Comparison of ENCODE assay signal across 12 cellular contexts in genomic region chr1:110508038-110508437, GRCh38. TPM values are rescaled to one million over a fixed set of nuclear protein-coding genes. Genes with fewer than 3 reads are reported as not detected.
DNase-seq lines count a peak whose midpoint lies in the region; ATAC-seq and TF ChIP-seq lines count a peak whose summit lies in the region.
"Had no signal": no experiment of that assay in that cellular context is flagged by ENCODE, and none has a peak within 500 bp of the region (broad histone marks: within the 10 kb centered on the region; RNA-seq: fewer than 3 reads in every experiment).

No MANE protein-coding gene starts in this region.

- no peaks in the 10 kb centered on the region for H3K27me3 ChIP-seq in BLaER1
- H3K27me3 ChIP-seq in naive thymus-derived CD4-positive, alpha-beta T cell (ENCODE audit: control insufficient read depth in 2 of 2, insufficient read depth in 2 of 2, low read length in 2 of 2), result no peaks in the 10 kb centered on the region
- H3K27me3 ChIP-seq: body of pancreas had no signal

- POLR2A ChIA-PET in naive thymus-derived CD4-positive, alpha-beta T cell (lab: Charles Lee), result no interaction called here

- in situ Hi-C loops in G401 (cut with HindIII; ENCODE audit: low sequenced_read_pairs), result no loop called here

- no peak for TF ChIP-seq CTCF in fibroblast of pulmonary artery (IDR thresholded peaks at IDR 0.05; ENCODE audit: low read length, missing control alignments)

- H3K4me3 ChIP-seq in BLaER1 (no peak overlapping the region), fibroblast of pulmonary artery (replicated peaks; ENCODE audit: low read depth, low read length) (no peak overlapping the region)
- no peak overlapping the region for H3K4me3 ChIP-seq in naive thymus-derived CD4-positive, alpha-beta T cell (ENCODE audit: low read length)
- H3K4me3 ChIP-seq: body of pancreas had no signal

- no peaks in the 10 kb centered on the region for H3K36me3 Mint-ChIP-seq in naive thymus-derived CD4-positive, alpha-beta T cell
- no peaks in the 10 kb centered on the region for H3K36me3 Mint-ChIP-seq in stimulated activated effector memory CD8-positive, alpha-beta T cell treated with anti-CD3 and anti-CD28 coated beads, Interleukin-12 subunit alpha, Interleukin-12 subunit beta, amount 100 ng/mL, for 72 hours

- DNase-seq in fibroblast of pulmonary artery (ENCODE audit: low read depth) (peak; percentile 14), G401 (ENCODE audit: low spot score) (no peak), NCI-H2227 treated with DMSO at 0.1 percent for 48 hours (lab: John Stamatoyannopoulos, UW) (no peak)
- DNase-seq in naive thymus-derived CD4-positive, alpha-beta T cell, result no peak
- DNase-seq in stimulated activated effector memory CD8-positive, alpha-beta T cell treated with anti-CD3 and anti-CD28 coated beads, Interleukin-12 subunit alpha, Interleukin-12 subunit beta, amount 100 ng/mL, for 72 hours (ENCODE audit: low spot score in 2 of 2), result no peak
- DNase-seq: NCI-H2107 had no signal

- H3K27ac ChIP-seq in BLaER1, result peak overlapping the region; percentile 35; the same call in 1 of the 2 replicates
- no peak overlapping the region for H3K27ac ChIP-seq in naive thymus-derived CD4-positive, alpha-beta T cell (ENCODE audit: low read depth, low read length)
- H3K27ac ChIP-seq: body of pancreas had no signal

- H3K9me3 Mint-ChIP-seq in naive thymus-derived CD4-positive, alpha-beta T cell, result peaks cover 0 to 3% (median 0%) of the 10 kb centered on the region in 11 donors
- no peaks in the 10 kb centered on the region for H3K9me3 Mint-ChIP-seq in stimulated activated effector memory CD8-positive, alpha-beta T cell treated with anti-CD3 and anti-CD28 coated beads, Interleukin-12 subunit alpha, Interleukin-12 subunit beta, amount 100 ng/mL, for 72 hours
- H3K9me3 Mint-ChIP-seq: nephron had no signal

- no peak overlapping the region for H3K4me3 Mint-ChIP-seq in naive thymus-derived CD4-positive, alpha-beta T cell
- H3K4me3 Mint-ChIP-seq in stimulated activated effector memory CD8-positive, alpha-beta T cell treated with anti-CD3 and anti-CD28 coated beads, Interleukin-12 subunit alpha, Interleukin-12 subunit beta, amount 100 ng/mL, for 72 hours, result no peak overlapping the region

- no peaks in the 10 kb centered on the region for H3K36me3 ChIP-seq in BLaER1
- no peaks in the 10 kb centered on the region for H3K36me3 ChIP-seq in naive thymus-derived CD4-positive, alpha-beta T cell (ENCODE audit: control insufficient read depth in 2 of 3, insufficient read depth in 3 of 3, low read length in 3 of 3)

- 0 out of 2 replicates have a peak overlapping the region, but pooled peaks have one; percentile 41 for H3K9ac ChIP-seq in BLaER1

- no peak overlapping the region for H3K27ac Mint-ChIP-seq in naive thymus-derived CD4-positive, alpha-beta T cell
- H3K27ac Mint-ChIP-seq in stimulated activated effector memory CD8-positive, alpha-beta T cell treated with anti-CD3 and anti-CD28 coated beads, Interleukin-12 subunit alpha, Interleukin-12 subunit beta, amount 100 ng/mL, for 72 hours, result no peak overlapping the region
- H3K27ac Mint-ChIP-seq: nephron had no signal

- no peaks in the 10 kb centered on the region for H4K20me1 ChIP-seq in BLaER1

- peak overlapping the region; percentile 80 for H3K4me2 ChIP-seq in BLaER1

- CTCF ChIA-PET in naive thymus-derived CD4-positive, alpha-beta T cell (lab: Charles Lee), result interaction anchor here (0.8 kb wide), 1 partner anchor 20 kb away, joined by 3 read pairs; no protein-coding TSS in a partner anchor

- ATAC-seq in HG02588 (IDR thresholded peaks at IDR 0.05; ENCODE audit: unreplicated experiment), result peak; percentile 55
- ATAC-seq in naive thymus-derived CD4-positive, alpha-beta T cell, result peak; percentile 57
- ATAC-seq in activated CD4-positive, CD25-positive, alpha-beta regulatory T cell treated with anti-CD3 and anti-CD28 coated beads, Interleukin-2, amount 50 U/mL, for 24 hours, result no peak
- ATAC-seq in stimulated activated effector memory CD8-positive, alpha-beta T cell treated with anti-CD3 and anti-CD28 coated beads, Interleukin-12 subunit alpha, Interleukin-12 subunit beta, amount 100 ng/mL, for 72 hours, result no peak
- ATAC-seq: body of pancreas had no signal

- intact Hi-C loops in naive thymus-derived CD4-positive, alpha-beta T cell (cut with micrococcal nuclease), result no loop called here

- no peaks in the 10 kb centered on the region for H3K9me3 ChIP-seq in BLaER1
- no peaks in the 10 kb centered on the region for H3K9me3 ChIP-seq in naive thymus-derived CD4-positive, alpha-beta T cell (ENCODE audit: control insufficient read depth in 2 of 3, low read length in 3 of 3)
- H3K9me3 ChIP-seq: body of pancreas had no signal

- peaks cover 16% of the 10 kb centered on the region for H3K4me1 ChIP-seq in BLaER1
- no peaks in the 10 kb centered on the region for H3K4me1 ChIP-seq in naive thymus-derived CD4-positive, alpha-beta T cell (ENCODE audit: control insufficient read depth in 2 of 2, insufficient read depth in 2 of 2, low read length in 2 of 2)
- H3K4me1 ChIP-seq: body of pancreas had no signal

- peaks cover 0 to 12% (median 7%) of the 10 kb centered on the region in 5 donors for H3K27me3 Mint-ChIP-seq in naive thymus-derived CD4-positive, alpha-beta T cell

- peaks cover 0 to 2% (median 0%) of the 10 kb centered on the region in 7 donors for H3K4me1 Mint-ChIP-seq in naive thymus-derived CD4-positive, alpha-beta T cell
- H3K4me1 Mint-ChIP-seq in stimulated activated effector memory CD8-positive, alpha-beta T cell treated with anti-CD3 and anti-CD28 coated beads, Interleukin-12 subunit alpha, Interleukin-12 subunit beta, amount 100 ng/mL, for 72 hours, result no peaks in the 10 kb centered on the region

RNA-seq across cellular contexts. Expression of gene KCNA10, which starts 10.9 kb away (rescaled TPM):
- total RNA-seq in naive thymus-derived CD4-positive, alpha-beta T cell, result not detected
- polyA plus RNA-seq in naive thymus-derived CD4-positive, alpha-beta T cell, result not detected
- not detected in 2 replicates for total RNA-seq in G401 (2014; rRNA removed; shearing (Covaris generic))
- total RNA-seq: body of pancreas, frontal cortex had no signal

RNA-seq across cellular contexts. Expression of gene PROK1, which starts 57.1 kb away (rescaled TPM):
- total RNA-seq in naive thymus-derived CD4-positive, alpha-beta T cell, result not detected
- not detected for polyA plus RNA-seq in naive thymus-derived CD4-positive, alpha-beta T cell
- not detected in 2 replicates for total RNA-seq in G401 (2014; rRNA removed; shearing (Covaris generic))
- total RNA-seq: frontal cortex had no signal

Comparison
In these comparisons a context has a peak if more than half of its experiments do, and no peak if none do; other contexts are left out.
1. ATAC-seq: peak in HG02588 (single experiment) and naive thymus-derived CD4-positive, alpha-beta T cell (single experiment); none in activated CD4-positive, CD25-positive, alpha-beta regulatory T cell treated with anti-CD3 and anti-CD28 coated beads, Interleukin-2, amount 50 U/mL, for 24 hours (0 of 2) and stimulated activated effector memory CD8-positive, alpha-beta T cell treated with anti-CD3 and anti-CD28 coated beads, Interleukin-12 subunit alpha, Interleukin-12 subunit beta, amount 100 ng/mL, for 72 hours (single experiment).